Comparison of ENCODE assay signal across 9 cellular contexts in genomic region chr16:67965668-67966548, GRCh38. TPM values are rescaled to one million over a fixed set of nuclear protein-coding genes. Genes with fewer than 3 reads are reported as not detected.
DNase-seq lines count a peak whose midpoint lies in the region; ATAC-seq and TF ChIP-seq lines count a peak whose summit lies in the region.
"Had no signal": no experiment of that assay in that cellular context is flagged by ENCODE, and none has a peak within 500 bp of the region (broad histone marks: within the 10 kb centered on the region; RNA-seq: fewer than 3 reads in every experiment).

No MANE protein-coding gene starts in this region.

- H3K14ac ChIP-seq in H9 (ENCODE audit: insufficient read depth, low read length) = peak overlapping the region; percentile 51; the same call in 1 of the 2 replicates

- H3K23me2 ChIP-seq in H9 (ENCODE audit: insufficient read length, low read depth, low read length, poor library complexity, severe bottlenecking) = peaks cover 3% of the 10 kb centered on the region

- WGBS in H9 (ENCODE audit: extremely low coverage, insufficient read length, low lambda C conversion rate) = no CpG with 5 or more reads among the region's 11 CpGs
- WGBS in adrenal gland, 4 donors = 34 to 51% (median 43%) methylated on average over 10 to 11 of the region's 11 CpGs
- 40% methylated on average over 11 of the region's 11 CpGs for WGBS in right cardiac atrium
- 70 to 81% (median 76%) methylated on average over 10 to 11 of the region's 11 CpGs for WGBS in spleen, 5 donors

- in situ Hi-C loops in ACHN (cut with HindIII; ENCODE audit: low pct_ligation_motif_present, low pct_unique_long_range_greater_than_20kb, low sequenced_read_pairs) = no loop called here

- H4K91ac ChIP-seq in H9 (ENCODE audit: insufficient read length, low read depth, low read length) = no peak overlapping the region

- H3K4me1 ChIP-seq in H9 (ENCODE audit: insufficient read depth, low read length) (peaks cover 5% of the 10 kb centered on the region; the same call in 1 of the 2 replicates), adrenal gland (replicated peaks in 1 of 2) (peaks cover 22 to 43% of the 10 kb centered on the region in 2 donors), right cardiac atrium (ENCODE audit: control insufficient read depth, insufficient read depth, low read length) (peaks cover 34% of the 10 kb centered on the region), spleen (peaks cover 35 to 83% (median 56%) of the 10 kb centered on the region in 6 donors)

- no peak overlapping the region for H2AFZ ChIP-seq in H9 (ENCODE audit: low read length)

- H3K18ac ChIP-seq in H9 (ENCODE audit: insufficient read length, low read depth, low read length) = no peak overlapping the region

- H2BK12ac ChIP-seq in H9 (ENCODE audit: insufficient read length, low read depth, low read length) = no peak overlapping the region

- H3K27ac ChIP-seq in H9 (ENCODE audit: insufficient read length, low read depth, low read length) = no peak overlapping the region
- H3K27ac ChIP-seq in adrenal gland = peak overlapping the region in 3 of 5 donors; percentile 87 to 100 (median 88)
- H3K27ac ChIP-seq in right cardiac atrium (ENCODE audit: low read length) = peak overlapping the region; percentile 83
- peak overlapping the region in 5 of 8 donors; percentile 7 to 92 (median 87) for H3K27ac ChIP-seq in spleen

- no peaks in the 10 kb centered on the region; the same call in 1 of the 2 replicates for H3K79me2 ChIP-seq in H9 (ENCODE audit: insufficient read depth, low read length)

- H4K5ac ChIP-seq in H9 (ENCODE audit: insufficient read length, low read depth, low read length) = no peak overlapping the region

- H3K23ac ChIP-seq in H9 (ENCODE audit: insufficient read length, low read depth, low read length) = no peak overlapping the region

- CTCF ChIA-PET in activated CD4-positive, alpha-beta T cell treated with anti-CD3 and anti-CD28 coated beads for 36 hours (lab: Charles Lee) = interaction anchor here (0.5 to 1.9 kb wide), 5 partner anchors 9 to 75 kb away, joined by 3 to 7 read pairs (median 3); no protein-coding TSS in a partner anchor

- no peak overlapping the region for H3K56ac ChIP-seq in H9 (ENCODE audit: insufficient read length, low read depth, low read length)

- H3K27ac Mint-ChIP-seq in H9 = peak overlapping the region in 1 of 3 experiments; percentile 93; a peak in 4 of 7 replicates
- H3K27ac Mint-ChIP-seq in activated CD4-positive, alpha-beta T cell treated with anti-CD3 and anti-CD28 coated beads for 36 hours = no peak overlapping the region

- no peak overlapping the region for H2BK120ac ChIP-seq in H9 (ENCODE audit: low read depth, low read length, poor library complexity, severe bottlenecking)

- H3K4ac ChIP-seq in H9 (ENCODE audit: low read depth, low read length) = no peak overlapping the region

- ATAC-seq in right cardiac atrium = no peak
- no peak for ATAC-seq in HG02798 (IDR thresholded peaks at IDR 0.05; ENCODE audit: poor library complexity, unreplicated experiment)
- ATAC-seq in activated CD4-positive, alpha-beta T cell treated with anti-CD3 and anti-CD28 coated beads for 36 hours = no peak
- ATAC-seq in GM18873 (IDR thresholded peaks at IDR 0.05; ENCODE audit: low FRiP score, unreplicated experiment) = no peak

- no peak overlapping the region for H2AK5ac ChIP-seq in H9 (ENCODE audit: insufficient read length, low read length)

- H3T11ph ChIP-seq in H9 (ENCODE audit: low read length) = no peak overlapping the region

- POLR2A ChIA-PET in activated CD4-positive, alpha-beta T cell treated with anti-CD3 and anti-CD28 coated beads for 36 hours (lab: Charles Lee) = interaction anchor here (0.7 kb wide), 1 partner anchor 26 kb away, joined by 3 read pairs; no protein-coding TSS in a partner anchor

- H3K9me3 ChIP-seq in H9 (ENCODE audit: control insufficient read depth, low read depth, low read length) (no peaks in the 10 kb centered on the region), adrenal gland (replicated peaks in 1 of 3) (no peaks in the 10 kb centered on the region), right cardiac atrium (ENCODE audit: control insufficient read depth, low read length) (no peaks in the 10 kb centered on the region), spleen (no peaks in the 10 kb centered on the region)

- H3K4me3 ChIP-seq in adrenal gland (peak overlapping the region in 1 of 4 donors; percentile 99), right cardiac atrium (ENCODE audit: low read length) (no peak overlapping the region), spleen (peak overlapping the region in 1 of 8 donors; percentile 74)

- peaks cover 2% of the 10 kb centered on the region for H3K27me3 Mint-ChIP-seq in H9 (ENCODE audit: low read depth)
- H3K27me3 Mint-ChIP-seq in activated CD4-positive, alpha-beta T cell treated with anti-CD3 and anti-CD28 coated beads for 36 hours = no peaks in the 10 kb centered on the region

- H2BK5ac ChIP-seq in H9 (ENCODE audit: insufficient read length, low read length) = no peak overlapping the region

- no peak overlapping the region for H2BK20ac ChIP-seq in H9 (ENCODE audit: low read depth, low read length, poor library complexity, severe bottlenecking)

- H3K79me1 ChIP-seq in H9 (ENCODE audit: insufficient read depth, low read depth, low read length, poor library complexity, severe bottlenecking) = peaks cover 4% of the 10 kb centered on the region

- no peaks in the 10 kb centered on the region; a peak in 1 of 5 replicates for H3K9me3 Mint-ChIP-seq in H9
- H3K9me3 Mint-ChIP-seq in activated CD4-positive, alpha-beta T cell treated with anti-CD3 and anti-CD28 coated beads for 36 hours (ENCODE audit: low read depth) = no peaks in the 10 kb centered on the region

- DNase-seq in H9 (no peak), adrenal gland (no peak), right cardiac atrium (no peak), spleen (no peak), ACHN (no peak)
- no peak for DNase-seq in activated CD4-positive, alpha-beta T cell treated with anti-CD3 and anti-CD28 coated beads for 36 hours
- DNase-seq: NCI-H1105 treated with DMSO at 0.1 percent for 48 hours had no signal

- H3K9ac ChIP-seq in H9 (ENCODE audit: extremely low read depth, insufficient read length, low read length) = no peak overlapping the region

- H3K27me3 ChIP-seq in H9 (ENCODE audit: insufficient read depth, low read length) (no peaks in the 10 kb centered on the region), adrenal gland (no peaks in the 10 kb centered on the region), right cardiac atrium (ENCODE audit: control insufficient read depth, insufficient read depth) (no peaks in the 10 kb centered on the region), spleen (replicated peaks in 1 of 7) (no peaks in the 10 kb centered on the region)

- no peak overlapping the region for H2BK15ac ChIP-seq in H9 (ENCODE audit: low read depth, low read length)

- H3K36me3 ChIP-seq in adrenal gland (replicated peaks in 1 of 2) = peaks cover 0 to 26% of the 10 kb centered on the region in 2 donors
- peaks cover 0 to 27% (median 18%) of the 10 kb centered on the region in 6 donors for H3K36me3 ChIP-seq in spleen

- no peak overlapping the region for H4K8ac ChIP-seq in H9 (replicated peaks; ENCODE audit: insufficient read length, low read depth, low read length)

- peak overlapping the region; percentile 66 for H3K4me2 ChIP-seq in H9 (ENCODE audit: insufficient read depth, insufficient read length, low read length)

- H3K36me3 Mint-ChIP-seq in H9 (ENCODE audit: insufficient read depth in 1 of 3, low read depth in 3 of 3) = peaks cover 5 to 37% (median 23%) of the 10 kb centered on the region in 3 experiments
- peaks cover 8% of the 10 kb centered on the region for H3K36me3 Mint-ChIP-seq in activated CD4-positive, alpha-beta T cell treated with anti-CD3 and anti-CD28 coated beads for 36 hours (ENCODE audit: low read depth)

- intact Hi-C loops in adrenal gland (cut with DNase I) = no loop called here
- intact Hi-C loops in right cardiac atrium (cut with DNase I) = no loop called here
- intact Hi-C loops in spleen (cut with DNase I; ENCODE audit: low total_unique reads) = no loop called here
- intact Hi-C loops in activated CD4-positive, alpha-beta T cell treated with anti-CD3 and anti-CD28 coated beads for 36 hours (cut with DNase I, micrococcal nuclease) = no loop called here

- H4K20me1 ChIP-seq in H9 (ENCODE audit: control insufficient read depth, insufficient read depth, insufficient read length) = peaks cover 3% of the 10 kb centered on the region

- TF ChIP-seq POLR2A in adrenal gland (IDR thresholded peaks at IDR 0.05) = no peak
- TF ChIP-seq POLR2A in spleen (IDR thresholded peaks at IDR 0.05) = no peak

- peak overlapping the region in 1 of 2 experiments; percentile 93; a peak in 2 of 5 replicates for H3K4me3 Mint-ChIP-seq in H9
- H3K4me3 Mint-ChIP-seq in activated CD4-positive, alpha-beta T cell treated with anti-CD3 and anti-CD28 coated beads for 36 hours = no peak overlapping the region

- TF ChIP-seq CTCF in H9 (conservative IDR thresholded peaks at IDR 0.05) (no peak), adrenal gland (IDR thresholded peaks at IDR 0.05) (no peak), spleen (IDR thresholded peaks at IDR 0.05 in 8 of 11, conservative IDR thresholded peaks at IDR 0.05 in 3 of 11) (no peak)

- H3K4me1 Mint-ChIP-seq in H9 = peaks cover 37 to 42% of the 10 kb centered on the region in 2 experiments
- peaks cover 14% of the 10 kb centered on the region for H3K4me1 Mint-ChIP-seq in activated CD4-positive, alpha-beta T cell treated with anti-CD3 and anti-CD28 coated beads for 36 hours

RNA-seq across cellular contexts. Expression of gene SLC12A4, which starts 2.5 kb away (rescaled TPM):
- total RNA-seq in H9 (2021) (46.7 and 51.1 TPM in 2 replicates), adrenal gland (100 to 1,000 TPM in 1 of 8 donors, 10 to 100 TPM in 7; 54.8 to 101 (median 77.7) TPM), right cardiac atrium (100 to 1,000 TPM in 1 of 4 donors, 10 to 100 TPM in 3; 64.6 to 114 (median 66.8) TPM), spleen (10 to 100 TPM; 23.1 to 68.5 (median 38.6) TPM)
- polyA plus RNA-seq in adrenal gland (100 to 1,000 TPM in 1 of 3 donors, 10 to 100 TPM in 2; 39.6 to 111 (median 47.0) TPM), right cardiac atrium (49.3 TPM), spleen (10 to 100 TPM in 1 of 3 donors, 1 to 10 TPM in 2; 4.6 to 27.4 (median 8.9) TPM)
- 10 to 100 TPM; 21.8 to 25.8 TPM for total RNA-seq in activated CD4-positive, alpha-beta T cell treated with anti-CD3 and anti-CD28 coated beads for 36 hours

RNA-seq across cellular contexts. Expression of gene DPEP3, which starts 14.4 kb away (rescaled TPM):
- 0.59 and 0.68 TPM in 2 replicates for total RNA-seq in H9 (2021)
- under 1 TPM in 1 of 8 donors, not detected in 7; 0.11 TPM for total RNA-seq in adrenal gland
- polyA plus RNA-seq in adrenal gland = under 1 TPM; 0.07 to 0.32 (median 0.11) TPM
- total RNA-seq in right cardiac atrium = not detected
- polyA plus RNA-seq in right cardiac atrium = not detected
- total RNA-seq in spleen = 1 to 10 TPM in 4 of 7 donors, under 1 TPM in 3; 0.57 to 2.2 (median 1.4) TPM
- under 1 TPM; 0.26 to 0.49 (median 0.43) TPM for polyA plus RNA-seq in spleen
- under 1 TPM in 1 of 2 experiments, not detected in 1; 0.11 TPM for total RNA-seq in activated CD4-positive, alpha-beta T cell treated with anti-CD3 and anti-CD28 coated beads for 36 hours

RNA-seq across cellular contexts. Expression of gene LCAT, which starts 22.0 kb away (rescaled TPM):
- total RNA-seq in H9 (2021) (17.7 and 17.8 TPM in 2 replicates), adrenal gland (10 to 100 TPM in 4 of 8 donors, 1 to 10 TPM in 4; 4.1 to 27.6 (median 12.6) TPM), right cardiac atrium (10 to 100 TPM; 15.0 to 27.0 (median 16.1) TPM), spleen (10 to 100 TPM in 5 of 7 donors, 1 to 10 TPM in 2; 5.2 to 28.5 (median 13.7) TPM)
- polyA plus RNA-seq in adrenal gland (100 to 1,000 TPM in 1 of 3 donors, 10 to 100 TPM in 1, 1 to 10 TPM in 1; 3.0 to 240 (median 91.1) TPM), right cardiac atrium (17.4 TPM), spleen (10 to 100 TPM in 2 of 3 donors, 1 to 10 TPM in 1; 8.5 to 51.6 (median 40.2) TPM)
- total RNA-seq in activated CD4-positive, alpha-beta T cell treated with anti-CD3 and anti-CD28 coated beads for 36 hours = 1 to 10 TPM; 9.1 to 9.9 TPM

RNA-seq across cellular contexts. Expression of gene PSMB10, which starts 29.3 kb away (rescaled TPM):
- total RNA-seq in H9 (2021) = 24.5 and 25.7 TPM in 2 replicates
- 10 to 100 TPM; 42.0 to 71.9 (median 59.1) TPM for total RNA-seq in adrenal gland
- polyA plus RNA-seq in adrenal gland = 100 to 1,000 TPM in 2 of 3 donors, 10 to 100 TPM in 1; 12.6 to 315 (median 305) TPM
- total RNA-seq in right cardiac atrium = 10 to 100 TPM; 49.1 to 64.0 (median 58.5) TPM
- 92.8 TPM for polyA plus RNA-seq in right cardiac atrium
- total RNA-seq in spleen = 100 to 1,000 TPM in 6 of 7 donors, 10 to 100 TPM in 1; 80.3 to 152 (median 128) TPM
- polyA plus RNA-seq in spleen = 100 to 1,000 TPM; 207 to 236 (median 236) TPM
- total RNA-seq in activated CD4-positive, alpha-beta T cell treated with anti-CD3 and anti-CD28 coated beads for 36 hours = 100 to 1,000 TPM; 123 to 195 TPM

RNA-seq across cellular contexts. Expression of gene DPEP2, which starts 33.4 kb away (rescaled TPM):
- total RNA-seq in H9 (2021) (not detected in 2 replicates), adrenal gland (1 to 10 TPM in 6 of 8 donors, under 1 TPM in 2; 0.35 to 2.0 (median 1.6) TPM), right cardiac atrium (1 to 10 TPM; 1.2 to 2.7 (median 1.8) TPM), spleen (10 to 100 TPM; 18.6 to 79.6 (median 30.4) TPM)
- polyA plus RNA-seq in adrenal gland (1 to 10 TPM in 2 of 3 donors, under 1 TPM in 1; 0.27 to 8.4 (median 1.2) TPM), right cardiac atrium (1.5 TPM), spleen (10 to 100 TPM; 21.7 to 31.0 (median 24.7) TPM)
- 1 to 10 TPM; 3.2 to 3.8 TPM for total RNA-seq in activated CD4-positive, alpha-beta T cell treated with anti-CD3 and anti-CD28 coated beads for 36 hours
